Comparison of ENCODE assay signal across 33 cellular contexts in the genomic region with DNA sequence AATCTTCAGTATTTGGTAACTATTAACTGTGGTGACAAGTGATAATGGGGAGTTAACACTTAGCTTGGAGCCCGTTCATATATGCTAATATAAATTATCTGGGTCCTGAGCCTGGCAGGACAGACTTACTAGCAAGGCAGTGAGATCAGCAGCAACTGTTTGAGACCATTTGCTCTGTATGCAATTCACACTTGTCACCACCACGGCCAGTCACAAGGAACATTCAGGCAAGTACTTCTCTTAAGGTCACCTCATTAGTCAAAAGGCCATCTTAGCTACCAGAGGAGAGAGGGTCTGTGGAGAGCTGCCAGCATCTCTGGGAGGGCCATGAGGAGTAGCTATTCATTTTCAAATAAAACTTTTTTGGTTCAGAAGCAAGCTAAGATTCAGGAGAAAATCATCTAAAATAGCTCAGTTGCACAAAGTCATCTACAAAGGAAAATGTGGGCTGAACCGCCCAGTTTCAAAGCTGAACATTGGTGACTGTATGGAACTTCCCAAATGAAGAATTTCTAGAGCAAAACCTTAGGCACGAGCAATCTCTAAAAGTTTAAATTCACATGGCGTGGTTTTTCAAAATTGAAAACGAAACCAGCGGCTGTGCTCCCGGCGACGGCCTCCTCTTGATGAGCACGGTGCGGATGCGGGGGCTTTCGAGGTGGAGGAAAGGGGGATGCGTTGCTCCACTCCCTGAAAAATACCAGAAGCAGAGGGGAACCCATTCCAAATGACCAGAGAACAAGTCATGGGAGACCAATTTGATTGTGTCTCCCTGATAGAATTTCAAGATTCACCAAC.
DNase-seq lines count a peak whose midpoint lies in the region; ATAC-seq and TF ChIP-seq lines count a peak whose summit lies in the region.
"Had no signal": no experiment of that assay in that cellular context is flagged by ENCODE, and none has a peak within 500 bp of the region (broad histone marks: within the 10 kb centered on the region; RNA-seq: fewer than 3 reads in every experiment).

No MANE protein-coding gene starts in this region.

- no peaks in the 10 kb centered on the region for H3K9me3 ChIP-seq in CD8-positive, alpha-beta T cell (ENCODE audit: low read length)
- H3K9me3 ChIP-seq in OCI-LY1 (ENCODE audit: low read length) (no peaks in the 10 kb centered on the region), neuronal stem cell (replicated peaks in 1 of 2; ENCODE audit: control insufficient read depth in 2 of 2, insufficient read depth in 1 of 2, low read depth in 1 of 2, low read length in 2 of 2) (no peaks in the 10 kb centered on the region)
- H3K9me3 ChIP-seq: body of pancreas, Caco-2, HAP-1, heart left ventricle, neutrophil, Peyer's patch, testis had no signal

- H3F3A ChIP-seq in OCI-LY1 (ENCODE audit: insufficient read depth, low read length), result no peaks in the 10 kb centered on the region

- H3K4me3 ChIP-seq in CD8-positive, alpha-beta T cell (ENCODE audit: low read depth, low read length), result no peak overlapping the region
- H3K4me3 ChIP-seq in OCI-LY1 (ENCODE audit: low read depth, low read length, poor library complexity, severe bottlenecking) (peak overlapping the region; percentile 28), epithelial cell of proximal tubule (ENCODE audit: low read depth, low read length) (peak overlapping the region; percentile 55), neuronal stem cell (ENCODE audit: low read length in 2 of 2) (no peak overlapping the region)
- H3K4me3 ChIP-seq: body of pancreas, HAP-1, Peyer's patch, testis had no signal

- no peak for ATAC-seq in CD8-positive, alpha-beta T cell
- ATAC-seq: activated T-cell treated with anti-CD3 and anti-CD28 coated beads, Interleukin-2, amount 50 U/mL, for 72 hours; body of pancreas; heart left ventricle; right cardiac atrium had no signal

- no peak for TF ChIP-seq CTCF in CD8-positive, alpha-beta T cell (IDR thresholded peaks at IDR 0.05)
- TF ChIP-seq CTCF in OCI-LY1 (IDR thresholded peaks at IDR 0.05; ENCODE audit: low read length) (no peak), epithelial cell of proximal tubule (conservative IDR thresholded peaks at IDR 0.05; ENCODE audit: low read depth, low read length) (no peak)

- peak overlapping the region; percentile 39 for H3K4me2 ChIP-seq in OCI-LY1 (ENCODE audit: low read length)
- no peak overlapping the region for H3K4me2 ChIP-seq in neuronal stem cell (ENCODE audit: insufficient read depth, low read length, poor library complexity, severe bottlenecking)

- POLR2A ChIA-PET in CD8-positive, alpha-beta T cell (lab: Charles Lee), result no interaction called here

- no peaks in the 10 kb centered on the region for H3K36me3 ChIP-seq in CD8-positive, alpha-beta T cell (ENCODE audit: insufficient read depth, low read length)
- H3K36me3 ChIP-seq in OCI-LY1 (ENCODE audit: insufficient read depth, low read length) (no peaks in the 10 kb centered on the region), neuronal stem cell (replicated peaks in 1 of 2; ENCODE audit: control insufficient read depth in 2 of 2, insufficient read depth in 2 of 2, low read length in 2 of 2) (no peaks in the 10 kb centered on the region)
- H3K36me3 ChIP-seq: HAP-1, heart left ventricle, neutrophil, Peyer's patch, WERI-Rb-1 had no signal

- no peak overlapping the region for H4K91ac ChIP-seq in neuronal stem cell (ENCODE audit: low read depth, low read length, poor library complexity)

- no peak overlapping the region for H3K14ac ChIP-seq in neuronal stem cell (ENCODE audit: low read length)

- H2BK120ac ChIP-seq in neuronal stem cell (ENCODE audit: low read depth, low read length), result no peak overlapping the region

- H3K18ac ChIP-seq in neuronal stem cell (ENCODE audit: low read length), result no peak overlapping the region

- no peak overlapping the region for H2BK15ac ChIP-seq in neuronal stem cell (ENCODE audit: low read length)

- DNase-seq in ACHN, result peak; percentile 29
- DNase-seq in CD8-positive, alpha-beta T cell, result no peak
- no peak for DNase-seq in epithelial cell of proximal tubule (ENCODE audit: low read depth)
- DNase-seq in NCI-H1105 treated with DMSO at 0.1 percent for 48 hours (lab: John Stamatoyannopoulos, UW), result no peak
- DNase-seq in neuronal stem cell (ENCODE audit: low spot score), result no peak
- no peak for DNase-seq in NCI-H748 treated with DMSO at 0.1 percent for 48 hours (lab: John Stamatoyannopoulos, UW)
- DNase-seq: activated CD4-positive, alpha-beta T cell treated with anti-CD3 and anti-CD28 coated beads, Interleukin-2, amount 10 ng/mL, durations not matched to agents 7 days and 5 days; activated naive CD4-positive, alpha-beta T cell treated with anti-CD3 and anti-CD28 coated beads for 36 hours; activated T-cell treated with anti-CD3 and anti-CD28 coated beads, Interleukin-2, amount 50 U/mL, for 72 hours; body of pancreas; Caco-2; dermis blood vessel endothelial cell; DMS53; foreskin melanocyte; heart left ventricle; islet precursor cell; NCI-H1092; NCI-H2029; NCI-H526; Peyer's patch; posterior cingulate gyrus; right cardiac atrium; SIG-M5; stimulated activated CD4-positive, alpha-beta T cell treated with anti-CD3 and anti-CD28 coated beads, Interleukin-1b, Interleukin-23, amount 100 ng/mL, for 48 hours; SW 1271; T1000; testis; WERI-Rb-1 had no signal

- no peaks in the 10 kb centered on the region for H4K20me1 ChIP-seq in OCI-LY1 (ENCODE audit: insufficient read depth, low read length)

- no peaks in the 10 kb centered on the region for H3K36me3 Mint-ChIP-seq in CD8-positive, alpha-beta T cell
- H3K36me3 Mint-ChIP-seq: mesothelial cell of epicardium had no signal

- H3K4me3 Mint-ChIP-seq in CD8-positive, alpha-beta T cell, result peak overlapping the region; percentile 57
- H3K4me3 Mint-ChIP-seq: activated CD4-positive, alpha-beta T cell treated with anti-CD3 and anti-CD28 coated beads, Interleukin-2, amount 10 ng/mL, durations not matched to agents 7 days and 5 days; activated naive CD4-positive, alpha-beta T cell treated with anti-CD3 and anti-CD28 coated beads for 36 hours; mesothelial cell of epicardium; stimulated activated naive CD8-positive, alpha-beta T cell treated with anti-CD3 and anti-CD28 coated beads, Interleukin-15, Interleukin-2, amounts not matched to agents 100 ng/mL and 50 ng/mL, for 24 hours had no signal

- H3K4me1 ChIP-seq in CD8-positive, alpha-beta T cell (ENCODE audit: insufficient read depth, low read length), result no peaks in the 10 kb centered on the region
- H3K4me1 ChIP-seq in OCI-LY1 (ENCODE audit: insufficient read depth, low read length, severe bottlenecking), result peaks cover 6% of the 10 kb centered on the region
- no peaks in the 10 kb centered on the region for H3K4me1 ChIP-seq in neuronal stem cell (ENCODE audit: control insufficient read depth in 2 of 2, insufficient read depth in 1 of 2, low read depth in 1 of 2, low read length in 2 of 2)
- H3K4me1 ChIP-seq: body of pancreas, Caco-2, HAP-1, heart left ventricle, Peyer's patch, testis had no signal

- no peak overlapping the region for H2AFZ ChIP-seq in OCI-LY1 (ENCODE audit: low read length)
- H2AFZ ChIP-seq in neuronal stem cell (ENCODE audit: low read length), result no peak overlapping the region

- intact Hi-C loops in CD8-positive, alpha-beta T cell (cut with DNase I, micrococcal nuclease), result no loop called here

- no CpG with 5 or more reads among the region's 15 CpGs for WGBS in neuronal stem cell (ENCODE audit: extremely low coverage in 2 of 2, insufficient read length in 2 of 2, insufficient replicate concordance in 1 of 2), 2 donors

- H3K27me3 ChIP-seq in CD8-positive, alpha-beta T cell (ENCODE audit: insufficient read depth, low read length), result no peaks in the 10 kb centered on the region
- H3K27me3 ChIP-seq in OCI-LY1 (ENCODE audit: insufficient read depth, low read length), result no peaks in the 10 kb centered on the region
- no peaks in the 10 kb centered on the region for H3K27me3 ChIP-seq in neuronal stem cell (ENCODE audit: control insufficient read depth in 3 of 3, insufficient read depth in 3 of 3, low read depth in 1 of 3, low read length in 3 of 3)
- H3K27me3 ChIP-seq: body of pancreas, heart left ventricle, neutrophil, Peyer's patch, testis had no signal

- H3K4ac ChIP-seq in neuronal stem cell (ENCODE audit: low read length), result no peak overlapping the region

- H3K27ac Mint-ChIP-seq in CD8-positive, alpha-beta T cell, result no peak overlapping the region
- H3K27ac Mint-ChIP-seq: activated CD4-positive, alpha-beta T cell treated with anti-CD3 and anti-CD28 coated beads, Interleukin-2, amount 10 ng/mL, durations not matched to agents 7 days and 5 days; activated naive CD4-positive, alpha-beta T cell treated with anti-CD3 and anti-CD28 coated beads for 36 hours; activated T-cell treated with anti-CD3 and anti-CD28 coated beads, Interleukin-2, amount 50 U/mL, for 72 hours; mesothelial cell of epicardium; stimulated activated naive CD8-positive, alpha-beta T cell treated with anti-CD3 and anti-CD28 coated beads, Interleukin-15, Interleukin-2, amounts not matched to agents 100 ng/mL and 50 ng/mL, for 24 hours had no signal

- no peaks in the 10 kb centered on the region for H3K4me1 Mint-ChIP-seq in CD8-positive, alpha-beta T cell (ENCODE audit: low read depth)
- H3K4me1 Mint-ChIP-seq: activated CD4-positive, alpha-beta T cell treated with anti-CD3 and anti-CD28 coated beads, Interleukin-2, amount 10 ng/mL, durations not matched to agents 7 days and 5 days; mesothelial cell of epicardium had no signal

- no peaks in the 10 kb centered on the region for H3K27me3 Mint-ChIP-seq in CD8-positive, alpha-beta T cell (ENCODE audit: low read depth)
- H3K27me3 Mint-ChIP-seq: activated CD4-positive, alpha-beta T cell treated with anti-CD3 and anti-CD28 coated beads, Interleukin-2, amount 10 ng/mL, durations not matched to agents 7 days and 5 days; stimulated activated naive CD8-positive, alpha-beta T cell treated with anti-CD3 and anti-CD28 coated beads, Interleukin-15, Interleukin-2, amounts not matched to agents 100 ng/mL and 50 ng/mL, for 24 hours had no signal

- H3K79me1 ChIP-seq in neuronal stem cell (ENCODE audit: low read depth, low read length), result no peaks in the 10 kb centered on the region

- H3K79me2 ChIP-seq in OCI-LY1 (ENCODE audit: insufficient read depth, low read length), result no peaks in the 10 kb centered on the region

- no peak overlapping the region for H2BK5ac ChIP-seq in neuronal stem cell (ENCODE audit: low read length)

- no peaks in the 10 kb centered on the region for H3K9me3 Mint-ChIP-seq in CD8-positive, alpha-beta T cell
- H3K9me3 Mint-ChIP-seq: activated CD4-positive, alpha-beta T cell treated with anti-CD3 and anti-CD28 coated beads, Interleukin-2, amount 10 ng/mL, durations not matched to agents 7 days and 5 days; activated naive CD4-positive, alpha-beta T cell treated with anti-CD3 and anti-CD28 coated beads for 36 hours; activated T-cell treated with anti-CD3 and anti-CD28 coated beads, Interleukin-2, amount 50 U/mL, for 72 hours; mesothelial cell of epicardium; stimulated activated naive CD8-positive, alpha-beta T cell treated with anti-CD3 and anti-CD28 coated beads, Interleukin-15, Interleukin-2, amounts not matched to agents 100 ng/mL and 50 ng/mL, for 24 hours had no signal

- CTCF ChIA-PET in CD8-positive, alpha-beta T cell (lab: Charles Lee), result no interaction called here

- H2AK5ac ChIP-seq in neuronal stem cell (ENCODE audit: low read depth, low read length), result no peak overlapping the region

- H3K27ac ChIP-seq in CD8-positive, alpha-beta T cell (ENCODE audit: low read depth, low read length), result no peak overlapping the region
- no peak overlapping the region for H3K27ac ChIP-seq in OCI-LY1 (ENCODE audit: low read depth, low read length, poor library complexity, severe bottlenecking)
- H3K27ac ChIP-seq in neuronal stem cell (replicated peaks; ENCODE audit: low read length), result no peak overlapping the region
- H3K27ac ChIP-seq: body of pancreas, heart left ventricle, neutrophil, Peyer's patch, testis, WERI-Rb-1 had no signal

- in situ Hi-C loops in ACHN (cut with HindIII; ENCODE audit: low pct_ligation_motif_present, low pct_unique_long_range_greater_than_20kb, low sequenced_read_pairs), result no loop called here

- no peak overlapping the region for H3K9ac ChIP-seq in OCI-LY1 (ENCODE audit: low read length)
- no peak overlapping the region for H3K9ac ChIP-seq in neuronal stem cell (ENCODE audit: low read depth, low read length, poor library complexity)

- no peak overlapping the region for H2BK12ac ChIP-seq in neuronal stem cell (ENCODE audit: low read length)

- H3K9me2 ChIP-seq in OCI-LY1 (ENCODE audit: low read depth, low read length), result no peaks in the 10 kb centered on the region

- no peak overlapping the region for H4K8ac ChIP-seq in neuronal stem cell (ENCODE audit: low read depth, low read length)

- H3K23ac ChIP-seq in neuronal stem cell (ENCODE audit: low read depth, low read length, poor library complexity), result no peak overlapping the region

Comparison
In these comparisons a context has a peak if more than half of its experiments do, and no peak if none do; other contexts are left out.
1. H3K4me3 ChIP-seq: peak in OCI-LY1 (single experiment) and epithelial cell of proximal tubule (single experiment); none in CD8-positive, alpha-beta T cell (single experiment) and neuronal stem cell (0 of 2).